Comparison of ENCODE assay signal across 8 cellular contexts in genomic region chr4:27010334-27010940, GRCh38.
DNase-seq lines count a peak whose midpoint lies in the region; ATAC-seq, FAIRE-seq and TF ChIP-seq lines count a peak whose summit lies in the region.

No MANE protein-coding gene starts in this region.

- TF ChIP-seq POLR2A in A549 (IDR thresholded peaks at IDR 0.05; ENCODE audit: low read length) = no peak

- H3K4me1 ChIP-seq in A549 = peaks cover 9% of the 10 kb centered on the region

- no peaks in the 10 kb centered on the region for H3K9me3 ChIP-seq in A549

- peak; percentile 10 to 48 for DNase-seq in A549 (ENCODE audit: low read depth in 1 of 2, low spot score in 1 of 2)
- DNase-seq in GM18507 (ENCODE audit: extremely low spot score, insufficient read length, low read depth) = no peak
- DNase-seq in NCI-H2227 (lab: John Stamatoyannopoulos, UW; ENCODE audit: unreplicated experiment) = peak; percentile 56
- peak; percentile 74 for DNase-seq in dedifferentiated amniotic fluid mesenchymal stem cell (ENCODE audit: extremely low spot score)
- peak; percentile 77 for DNase-seq in medulla oblongata (ENCODE audit: extremely low spot score)
- DNase-seq in stimulated activated CD8-positive, alpha-beta memory T cell treated with anti-CD3 and anti-CD28 coated beads, Interleukin-2, amount 100 ng/mL, for 48 hours (ENCODE audit: low read depth in 2 of 2) = peak; percentile 24 to 26

- no peak overlapping the region for H3K4me3 ChIP-seq in A549

- 24% methylated on average over 6 of the region's 6 CpGs for WGBS in A549 (ENCODE audit: missing lambda C conversion rate)

- peak; percentile 76 to 80 for TF ChIP-seq RAD21 in A549 (conservative IDR thresholded peaks at IDR 0.05 in 1 of 2, IDR thresholded peaks at IDR 0.05 in 1 of 2)

- H3K4me2 ChIP-seq in A549 = no peak overlapping the region

- POLR2A ChIA-PET in A549 (lab: Yijun Ruan, JAX) = no interaction called here

- peak; percentile 69 for TF ChIP-seq CTCF in A549 (IDR thresholded peaks at IDR 0.05)

- H3K27ac ChIP-seq in A549 = 0 out of 6 replicates have a peak overlapping the region, but pooled peaks of 1 of the 2 experiments have one; percentile 18

- FAIRE-seq in A549 (lab: Jason Lieb, UNC) (no peak), GM18507 (lab: Jason Lieb, UNC) (peak; percentile 88)

- TF ChIP-seq EP300 in A549 (IDR thresholded peaks at IDR 0.05) = no peak

- CTCF ChIA-PET in A549 (lab: Yijun Ruan, JAX) = interaction anchor here (0.6 to 1.9 kb wide), 15 partner anchors 8 to 681 kb away, joined by 3 to 8 read pairs (median 4); no protein-coding TSS in a partner anchor

- ATAC-seq in A549 (peak; percentile 47 to 82; a peak in 5 of 6 replicates), HG03066 (IDR thresholded peaks at IDR 0.05; ENCODE audit: low read depth, unreplicated experiment) (peak; percentile 76)
- peak; percentile 46 to 53 for ATAC-seq in activated CD4-positive, CD25-positive, alpha-beta regulatory T cell treated with anti-CD3 and anti-CD28 coated beads, Interleukin-2, amount 50 U/mL, for 24 hours

TF ChIP-seq in A549, 52 proteins besides CTCF, POLR2A, EP300 and RAD21:
- TF ChIP-seq E2F6 (IDR thresholded peaks at IDR 0.05; ENCODE audit: borderline replicate concordance, low read depth) (no peak), SMC3 (IDR thresholded peaks at IDR 0.05) (peak; percentile 55)
